8 cellular contexts compared by ENCODE assay signal in genomic region chr7:16753102-16753931, GRCh38. TPM values are rescaled to one million over a fixed set of nuclear protein-coding genes. Genes with fewer than 3 reads are reported as not detected.
DNase-seq lines count a peak whose midpoint lies in the region; ATAC-seq, FAIRE-seq and TF ChIP-seq lines count a peak whose summit lies in the region.

Gene TSPAN13, plus strand, starts transcription at chr7:16753755. Its CDS starts 213 bp downstream, at chr7:16753968.

- H3K9me3 ChIP-seq in WERI-Rb-1 (ENCODE audit: severe bottlenecking): no peaks in the 10 kb centered on the region
- no peaks in the 10 kb centered on the region for H3K9me3 ChIP-seq in keratinocyte (ENCODE audit: control insufficient read depth, low read depth, low read length)

- peak; percentile 13 for DNase-seq in GM12891 (ENCODE audit: insufficient read length, low spot score)
- peak; percentile 90 for DNase-seq in NCI-H2196 treated with DMSO at 0.1 percent for 48 hours (lab: John Stamatoyannopoulos, UW; ENCODE audit: unreplicated experiment)
- DNase-seq in WERI-Rb-1: peak; percentile 95
- peak; percentile 59 for DNase-seq in choroid plexus epithelial cell (ENCODE audit: low read depth)
- DNase-seq in keratinocyte (ENCODE audit: low read depth, low spot score): peak; percentile 56
- DNase-seq in stimulated activated CD4-positive, alpha-beta T cell treated with anti-CD3 and anti-CD28 coated beads, Interleukin-12 subunit alpha, Interleukin-12 subunit beta, amount 100 ng/mL, for 24 hours (ENCODE audit: low read depth in 2 of 2): peak; percentile 25 to 62

- H3K27me3 ChIP-seq in WERI-Rb-1 (ENCODE audit: insufficient read depth, low read depth, severe bottlenecking) (no peaks in the 10 kb centered on the region), keratinocyte (ENCODE audit: control insufficient read depth, extremely low read depth, insufficient read depth, low read length) (no peaks in the 10 kb centered on the region)

- H3K4me3 ChIP-seq in WERI-Rb-1 (ENCODE audit: low read depth, low read length) (peak within 1 kb of the TSS; percentile 82), choroid plexus epithelial cell (ENCODE audit: low read depth, low read length) (peak within 1 kb of the TSS; percentile 80), keratinocyte (ENCODE audit: control insufficient read depth in 2 of 3, extremely low read depth in 1 of 3, insufficient read depth in 2 of 3, low read depth in 1 of 3, low read length in 3 of 3) (peak within 1 kb of the TSS; percentile 67 to 84 (median 74))

- peak within 1 kb of the TSS; percentile 96 for H2AFZ ChIP-seq in keratinocyte (ENCODE audit: control insufficient read depth, low read length)

- ATAC-seq in HG03095 (IDR thresholded peaks at IDR 0.05; ENCODE audit: unreplicated experiment) (peak; percentile 65), GM18861 (IDR thresholded peaks at IDR 0.05; ENCODE audit: unreplicated experiment) (no peak)

- H3K79me2 ChIP-seq in keratinocyte (ENCODE audit: control insufficient read depth, insufficient read depth, low read length): no peaks in the 10 kb centered on the region

- H3K27ac ChIP-seq in WERI-Rb-1: peak within 1 kb of the TSS; percentile 78
- peak within 1 kb of the TSS; percentile 58 for H3K27ac ChIP-seq in keratinocyte (ENCODE audit: control insufficient read depth, insufficient read depth, low read length)

- H4K20me1 ChIP-seq in keratinocyte (ENCODE audit: control insufficient read depth, extremely low read depth, insufficient read depth, low read length): no peaks in the 10 kb centered on the region

- peak within 1 kb of the TSS; percentile 96 for H3K4me2 ChIP-seq in keratinocyte (ENCODE audit: control insufficient read depth, extremely low read depth, insufficient read depth, low read depth, low read length)

- TF ChIP-seq CTCF in WERI-Rb-1 (IDR thresholded peaks at IDR 0.05; ENCODE audit: low read depth, low read length) (no peak), choroid plexus epithelial cell (conservative IDR thresholded peaks at IDR 0.05; ENCODE audit: low read depth, low read length) (no peak), keratinocyte (optimal IDR thresholded peaks at IDR 0.05 in 1 of 3, IDR thresholded peaks at IDR 0.05 in 1 of 3, conservative IDR thresholded peaks at IDR 0.05 in 1 of 3; ENCODE audit: extremely low read depth in 1 of 3, insufficient read depth in 2 of 3, low read length in 3 of 3) (no peak)

- H3K36me3 ChIP-seq in WERI-Rb-1 (no peaks in the 10 kb centered on the region; the same call in 1 of the 2 replicates), keratinocyte (ENCODE audit: control insufficient read depth in 2 of 2, extremely low read depth in 1 of 2, insufficient read depth in 2 of 2, low read length in 2 of 2) (no peaks in the 10 kb centered on the region)

- H3K9me1 ChIP-seq in keratinocyte (ENCODE audit: control insufficient read depth, extremely low read depth, insufficient read depth, low read length): no peaks in the 10 kb centered on the region

- FAIRE-seq in GM12891 (lab: Jason Lieb, UNC) (no peak), keratinocyte (lab: Jason Lieb, UNC) (peak; percentile 52)

- H3K9ac ChIP-seq in keratinocyte (ENCODE audit: control insufficient read depth, extremely low read depth, insufficient read depth, low read length): peak within 1 kb of the TSS; percentile 75

- no peak for TF ChIP-seq POLR2A in GM12891 (IDR thresholded peaks at IDR 0.05; ENCODE audit: low read depth, low read length)

- peaks cover 14% of the 10 kb centered on the region for H3K4me1 ChIP-seq in keratinocyte (ENCODE audit: control insufficient read depth, extremely low read depth, insufficient read depth, low read length)

- dilution Hi-C loops in keratinocyte (cut with MboI; ENCODE audit: extremely low pct_ligation_motif_present, low sequenced_read_pairs): no loop called here

TF ChIP-seq in GM12891, 5 proteins besides CTCF, POLR2A, EP300 and RAD21:
- TF ChIP-seq TAF1 (IDR thresholded peaks at IDR 0.05; ENCODE audit: low read depth, low read length) (no peak), SPI1 (IDR thresholded peaks at IDR 0.05; ENCODE audit: low read depth, low read length) (no peak), POU2F2 (IDR thresholded peaks at IDR 0.05; ENCODE audit: low read depth, low read length) (no peak), PAX5 (IDR thresholded peaks at IDR 0.05; ENCODE audit: insufficient read depth, low read length, severe bottlenecking) (no peak), POLR2AphosphoS5 (IDR thresholded peaks at IDR 0.05; ENCODE audit: low read depth, low read length) (no peak)

RNA-seq across cellular contexts. Expression of gene TSPAN13, which starts in this region (rescaled TPM):
- polyA plus RNA-seq in GM12891 (2012; ENCODE audit: low read depth, missing spikeins): not detected
- 11.2 to 21.6 TPM (median 18.0 TPM) in 3 replicates for polyA plus RNA-seq in keratinocyte
- 4.7 TPM for polyA plus RNA-seq in keratinocyte (2011; ENCODE audit: low read depth)
- 12.7 and 17.1 TPM in 2 replicates for polyA plus RNA-seq in keratinocyte (2011; cell fraction: cytosol; rRNA removed)
- polyA plus RNA-seq in keratinocyte (2011; cell fraction: nucleus; rRNA removed): 8.8 and 13.8 TPM in 2 replicates
- 7.9 and 16.0 TPM in 2 replicates for polyA plus RNA-seq in keratinocyte (2012; ENCODE audit: low replicate concordance)
- polyA minus RNA-seq in keratinocyte: 3.9 to 9.8 TPM (median 6.2 TPM) in 3 replicates
- polyA minus RNA-seq in keratinocyte (2011; cell fraction: cytosol; rRNA and poly(A)+ RNA removed): 12.7 TPM
- polyA minus RNA-seq in keratinocyte (2011; cell fraction: nucleus; rRNA and poly(A)+ RNA removed): 4.4 and 5.4 TPM in 2 replicates

Comparison
In these comparisons a context has a peak if more than half of its experiments do, and no peak if none do; other contexts are left out.
1. DNase-seq: peak in every context shown above with its lines; median percentile 95 in WERI-Rb-1; 90 in NCI-H2196 treated with DMSO at 0.1 percent for 48 hours; 59 in choroid plexus epithelial cell; 56 in keratinocyte; 44 in stimulated activated CD4-positive, alpha-beta T cell treated with anti-CD3 and anti-CD28 coated beads, Interleukin-12 subunit alpha, Interleukin-12 subunit beta, amount 100 ng/mL, for 24 hours; 13 in GM12891.